Comparison of ENCODE assay signal across 19 cellular contexts in genomic region chr21:17989780-17990179, GRCh38.
A peak's percentile ranks its signal among the peaks of the same experiment; 100 is the strongest.
DNase-seq lines count a peak whose midpoint lies in the region; ATAC-seq and TF ChIP-seq lines count a peak whose summit lies in the region.
"Had no signal": no experiment of that assay in that cellular context is flagged by ENCODE, and none has a peak within 500 bp of the region (broad histone marks: within the 10 kb centered on the region; RNA-seq: fewer than 3 reads in every experiment).

No MANE protein-coding gene starts in this region.

- H3K4me3 ChIP-seq in HUES6 (ENCODE audit: low read depth, low read length) (peak overlapping the region; percentile 9; the same call in 1 of the 2 replicates), iPS-18a (ENCODE audit: low read length) (peak overlapping the region; percentile 37), mucosa of descending colon (no peak overlapping the region)
- H3K4me3 ChIP-seq: HAP-1, Peyer's patch, SJCRH30 had no signal

- no peak for DNase-seq in WTC11 (ENCODE audit: low spot score)
- no peak for DNase-seq in mucosa of descending colon
- no peak for DNase-seq in activated T-cell treated with anti-CD3 and anti-CD28 coated beads, Interleukin-2, amount 50 U/mL, for 4 hours
- no peak for DNase-seq in SHP77 (lab: John Stamatoyannopoulos, UW)
- DNase-seq: CD4-positive, CD25-positive, alpha-beta regulatory T cell; DMS79; IMR-90; NCI-H1105 treated with DMSO at 0.1 percent for 48 hours; NCI-H1694; NCI-H510A treated with DMSO at 0.1 percent for 48 hours; NCI-H774; NK-92 treated with Interleukin-12 subunit alpha and Interleukin-12 subunit beta, amount 100 ng/mL, for 24 hours; Peyer's patch; SJCRH30; T-cell had no signal

- H3K36me3 ChIP-seq in HUES6 (ENCODE audit: control insufficient read depth, insufficient read depth, low read length): no peaks in the 10 kb centered on the region; the same call in 1 of the 2 replicates
- H3K36me3 ChIP-seq in iPS-18a (ENCODE audit: control insufficient read depth, low read depth, low read length): no peaks in the 10 kb centered on the region
- no peaks in the 10 kb centered on the region for H3K36me3 ChIP-seq in mucosa of descending colon (ENCODE audit: low read depth)
- H3K36me3 ChIP-seq: HAP-1, Peyer's patch, SJCRH30 had no signal

- CTCF ChIA-PET in WTC11 (lab: Charles Lee): interaction anchor here (1.0 to 1.7 kb wide), 2 partner anchors 51 to 64 kb away, joined by 4 to 13 read pairs; no protein-coding TSS in a partner anchor

- H3K27ac Mint-ChIP-seq in WTC11: peak overlapping the region; percentile 76; the same call in 1 of the 2 replicates
- H3K27ac Mint-ChIP-seq: CD4-positive, CD25-positive, alpha-beta regulatory T cell; T-cell had no signal

- H3K9ac ChIP-seq in HUES6 (ENCODE audit: low read length) (peak overlapping the region; percentile 3), iPS-18a (ENCODE audit: low read length) (peak overlapping the region; percentile 6)

- H3K27ac ChIP-seq in HUES6 (ENCODE audit: low read depth, low read length): peak overlapping the region; percentile 80
- H3K27ac ChIP-seq in iPS-18a (ENCODE audit: low read length): peak overlapping the region; percentile 61
- H3K27ac ChIP-seq: Peyer's patch, SJCRH30 had no signal

- H3K27me3 ChIP-seq in HUES6 (ENCODE audit: control insufficient read depth, insufficient read depth, low read length) (no peaks in the 10 kb centered on the region), iPS-18a (ENCODE audit: control insufficient read depth, insufficient read depth, low read length) (no peaks in the 10 kb centered on the region)
- H3K27me3 ChIP-seq: Peyer's patch, SJCRH30 had no signal

- peaks cover 35% of the 10 kb centered on the region for H3K36me3 Mint-ChIP-seq in WTC11
- peaks cover 4% of the 10 kb centered on the region for H3K36me3 Mint-ChIP-seq in activated T-cell treated with anti-CD3 and anti-CD28 coated beads, Interleukin-2, amount 50 U/mL, for 4 hours (ENCODE audit: insufficient read depth)

- peak; percentile 99 for ATAC-seq in WTC11
- ATAC-seq in mucosa of descending colon: no peak
- no peak for ATAC-seq in activated T-cell treated with anti-CD3 and anti-CD28 coated beads, Interleukin-2, amount 50 U/mL, for 4 hours
- ATAC-seq in GM18907 (IDR thresholded peaks at IDR 0.05; ENCODE audit: unreplicated experiment): no peak
- ATAC-seq: T-cell had no signal

- peak overlapping the region; percentile 52 for H3K4me3 Mint-ChIP-seq in WTC11
- no peak overlapping the region for H3K4me3 Mint-ChIP-seq in activated T-cell treated with anti-CD3 and anti-CD28 coated beads, Interleukin-2, amount 50 U/mL, for 4 hours
- H3K4me3 Mint-ChIP-seq: CD4-positive, CD25-positive, alpha-beta regulatory T cell; T-cell had no signal

- no peak for TF ChIP-seq CTCF in WTC11 (IDR thresholded peaks at IDR 0.05)
- TF ChIP-seq CTCF in mucosa of descending colon (IDR thresholded peaks at IDR 0.05): no peak

- intact Hi-C loops in mucosa of descending colon (cut with DNase I, micrococcal nuclease): no loop called here

- POLR2A ChIA-PET in WTC11 (lab: Charles Lee): no interaction called here

- H3K4me1 ChIP-seq in HUES6 (ENCODE audit: control insufficient read depth, insufficient read depth, low read length) (peaks cover 6% of the 10 kb centered on the region; the same call in 1 of the 2 replicates), iPS-18a (ENCODE audit: control insufficient read depth, low read depth, low read length) (peaks cover 14% of the 10 kb centered on the region), mucosa of descending colon (ENCODE audit: low read depth) (no peaks in the 10 kb centered on the region)
- H3K4me1 ChIP-seq: Peyer's patch, SJCRH30 had no signal

- H3K27me3 Mint-ChIP-seq in WTC11 (ENCODE audit: low read depth): no peaks in the 10 kb centered on the region
- H3K27me3 Mint-ChIP-seq in activated T-cell treated with anti-CD3 and anti-CD28 coated beads, Interleukin-2, amount 50 U/mL, for 4 hours (ENCODE audit: low read depth): peaks cover 3% of the 10 kb centered on the region
- H3K27me3 Mint-ChIP-seq: CD4-positive, CD25-positive, alpha-beta regulatory T cell; T-cell had no signal

- H3K9me3 ChIP-seq in HUES6 (ENCODE audit: control insufficient read depth, insufficient read depth, low read depth, low read length): peaks cover 23% of the 10 kb centered on the region
- peaks cover 17% of the 10 kb centered on the region for H3K9me3 ChIP-seq in iPS-18a (ENCODE audit: control insufficient read depth, low read depth, low read length)
- H3K9me3 ChIP-seq in mucosa of descending colon: peaks cover 22% of the 10 kb centered on the region
- H3K9me3 ChIP-seq: Peyer's patch, SJCRH30 had no signal

- H3K9me3 Mint-ChIP-seq in WTC11: peaks cover 44% of the 10 kb centered on the region
- H3K9me3 Mint-ChIP-seq in activated T-cell treated with anti-CD3 and anti-CD28 coated beads, Interleukin-2, amount 50 U/mL, for 4 hours: peaks cover 13% of the 10 kb centered on the region

- H3K4me1 Mint-ChIP-seq in WTC11: peaks cover 25% of the 10 kb centered on the region
- no peaks in the 10 kb centered on the region for H3K4me1 Mint-ChIP-seq in activated T-cell treated with anti-CD3 and anti-CD28 coated beads, Interleukin-2, amount 50 U/mL, for 4 hours (ENCODE audit: low read depth)
- H3K4me1 Mint-ChIP-seq: CD4-positive, CD25-positive, alpha-beta regulatory T cell; T-cell had no signal

TF ChIP-seq in WTC11, 78 proteins besides CTCF, POLR2A, EP300 and RAD21:
- peak; percentile 52; the same call in 1 of the 2 replicates for TF ChIP-seq FOXP4 (CRISPR knock-in tag; IDR thresholded peaks at IDR 0.05)
- TF ChIP-seq NR3C1 (CRISPR knock-in tag; conservative IDR thresholded peaks at IDR 0.05; ENCODE audit: low read depth): no peak
